ENCODE assay signal across 23 cellular contexts in the genomic region with DNA sequence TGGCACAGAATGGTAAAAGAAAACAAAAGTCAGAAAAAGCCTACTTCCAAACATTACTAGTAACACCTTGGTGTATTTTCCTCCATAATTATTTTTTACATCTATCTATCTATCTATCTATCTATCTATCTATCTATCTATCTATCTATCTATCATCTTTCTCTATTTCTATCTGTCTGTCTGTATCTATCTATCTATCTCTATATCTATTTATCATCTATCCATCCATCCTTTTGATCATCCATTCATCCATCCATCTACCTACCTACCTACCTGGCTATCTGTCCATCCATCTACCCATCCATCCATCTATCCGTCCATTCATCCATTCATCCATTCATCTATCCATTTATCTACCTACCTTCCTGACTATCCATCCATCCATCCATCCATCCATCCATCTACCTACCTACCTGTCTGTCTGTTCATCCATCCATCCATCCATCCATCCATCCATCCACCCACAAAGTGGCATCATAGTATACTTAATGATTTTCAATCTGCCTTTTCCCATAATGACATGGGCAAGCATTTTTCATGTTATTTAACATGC.
"Had no signal": no experiment of that assay in that cellular context is flagged by ENCODE, and none has a peak within 500 bp of the region (broad histone marks: within the 10 kb centered on the region; RNA-seq: fewer than 3 reads in every experiment).

No MANE protein-coding gene starts in this region.

- H3K27me3 ChIP-seq: hepatocyte, pancreas, tibial nerve, vagina had no signal

- H3K4me2 ChIP-seq: hepatocyte had no signal

- H3K36me3 ChIP-seq: left ventricle myocardium inferior, pancreas, prostate gland, tibial nerve, vagina had no signal

- H3K79me2 ChIP-seq: hepatocyte had no signal

- H3K4me3 ChIP-seq: hepatocyte, left ventricle myocardium inferior, lung, mucosa of descending colon, pancreas, prostate gland, skin epidermis, tibial nerve, vagina had no signal

- H2AFZ ChIP-seq: hepatocyte had no signal

- H3K9me3 ChIP-seq: left ventricle myocardium inferior, mucosa of descending colon, pancreas, prostate gland, tibial nerve, vagina had no signal

- FAIRE-seq: pancreas had no signal

- H3K27ac ChIP-seq: hepatocyte, left ventricle myocardium inferior, pancreas, prostate gland, skin epidermis, tibial nerve, vagina had no signal

- H3K36me3 Mint-ChIP-seq: naive thymus-derived CD4-positive, alpha-beta T cell; natural killer cell treated with Interleukin-12 subunit alpha and Interleukin-12 subunit beta and Interleukin-15 and Interleukin-18, amount 100 ng/mL, for 72 hours; stimulated activated effector memory CD8-positive, alpha-beta T cell treated with anti-CD3 and anti-CD28 coated beads, Interleukin-12 subunit alpha, Interleukin-12 subunit beta, amount 100 ng/mL, for 72 hours; type B pancreatic cell had no signal

- DNase-seq: left ventricle myocardium inferior; midbrain; mucosa of descending colon; naive thymus-derived CD4-positive, alpha-beta T cell; nucleus accumbens; pancreas; posterior cingulate gyrus; retina; right cardiac atrium; stimulated activated CD4-positive, alpha-beta T cell treated with anti-CD3 and anti-CD28 coated beads, Interleukin-4, amount 100 ng/mL, for 24 hours; stimulated activated naive CD4-positive, alpha-beta T cell treated with Interleukin-2 at 50 U/mL for 16 hours; stimulated activated naive CD8-positive, alpha-beta T cell treated with anti-CD3 and anti-CD28 coated beads, Interleukin-15, amount 100 ng/mL, for 72 hours; substantia nigra had no signal

- H3K4me1 Mint-ChIP-seq: stimulated activated effector memory CD8-positive, alpha-beta T cell treated with anti-CD3 and anti-CD28 coated beads, Interleukin-12 subunit alpha, Interleukin-12 subunit beta, amount 100 ng/mL, for 72 hours; stimulated activated naive CD8-positive, alpha-beta T cell treated with anti-CD3 and anti-CD28 coated beads, Interleukin-15, amount 100 ng/mL, for 72 hours had no signal

- H3K4me3 Mint-ChIP-seq: naive thymus-derived CD4-positive, alpha-beta T cell; natural killer cell treated with Interleukin-12 subunit alpha and Interleukin-12 subunit beta and Interleukin-15 and Interleukin-18, amount 100 ng/mL, for 72 hours; stimulated activated effector memory CD8-positive, alpha-beta T cell treated with anti-CD3 and anti-CD28 coated beads, Interleukin-12 subunit alpha, Interleukin-12 subunit beta, amount 100 ng/mL, for 72 hours; stimulated activated naive CD8-positive, alpha-beta T cell treated with anti-CD3 and anti-CD28 coated beads, Interleukin-15, amount 100 ng/mL, for 72 hours; type B pancreatic cell had no signal

- H3K9me3 Mint-ChIP-seq: natural killer cell treated with Interleukin-12 subunit alpha and Interleukin-12 subunit beta and Interleukin-15 and Interleukin-18, amount 100 ng/mL, for 72 hours; stimulated activated effector memory CD8-positive, alpha-beta T cell treated with anti-CD3 and anti-CD28 coated beads, Interleukin-12 subunit alpha, Interleukin-12 subunit beta, amount 100 ng/mL, for 72 hours; stimulated activated naive CD8-positive, alpha-beta T cell treated with anti-CD3 and anti-CD28 coated beads, Interleukin-15, amount 100 ng/mL, for 72 hours; type B pancreatic cell had no signal

- H3K4me1 ChIP-seq: left ventricle myocardium inferior, pancreas, prostate gland, vagina had no signal

- H3K27ac Mint-ChIP-seq: natural killer cell treated with Interleukin-12 subunit alpha and Interleukin-12 subunit beta and Interleukin-15 and Interleukin-18, amount 100 ng/mL, for 72 hours; stimulated activated effector memory CD8-positive, alpha-beta T cell treated with anti-CD3 and anti-CD28 coated beads, Interleukin-12 subunit alpha, Interleukin-12 subunit beta, amount 100 ng/mL, for 72 hours; type B pancreatic cell had no signal

- ATAC-seq: mucosa of descending colon; naive thymus-derived CD4-positive, alpha-beta T cell; natural killer cell treated with Interleukin-12 subunit alpha and Interleukin-12 subunit beta and Interleukin-15 and Interleukin-18, amount 100 ng/mL, for 72 hours; pancreas; right cardiac atrium; sciatic nerve; stimulated activated effector memory CD8-positive, alpha-beta T cell treated with anti-CD3 and anti-CD28 coated beads, Interleukin-12 subunit alpha, Interleukin-12 subunit beta, amount 100 ng/mL, for 72 hours; stimulated activated naive CD8-positive, alpha-beta T cell treated with anti-CD3 and anti-CD28 coated beads, Interleukin-15, amount 100 ng/mL, for 72 hours had no signal
